Comparison of ENCODE assay signal across 1 cellular context in genomic region chr2:238101891-238102841, GRCh38.
TF ChIP-seq lines count a peak whose summit lies in the region.

No MANE protein-coding gene starts in this region.

TF ChIP-seq in H1, 55 proteins besides CTCF, POLR2A, EP300 and RAD21:
- TF ChIP-seq POU5F1 (IDR thresholded peaks at IDR 0.05; ENCODE audit: low read depth, low read length) (no peak), HDAC6 (IDR thresholded peaks at IDR 0.05; ENCODE audit: low read depth, low read length) (no peak), CHD1 (IDR thresholded peaks at IDR 0.05; ENCODE audit: low read depth, low read length) (no peak), EGR1 (IDR thresholded peaks at IDR 0.05; ENCODE audit: borderline replicate concordance, low read depth, low read length) (no peak), EZH2 (IDR thresholded peaks at IDR 0.05; ENCODE audit: low read depth, low read length, severe bottlenecking) (no peak), TEAD4 (IDR thresholded peaks at IDR 0.05; ENCODE audit: low read depth, low read length) (no peak), CTBP2 (IDR thresholded peaks at IDR 0.05; ENCODE audit: borderline replicate concordance, insufficient read depth, insufficient read length, low read length) (no peak), RXRA (IDR thresholded peaks at IDR 0.05; ENCODE audit: insufficient read depth, low read depth, low read length) (no peak), ATF2 (IDR thresholded peaks at IDR 0.05; ENCODE audit: low read length) (no peak), SIX5 (IDR thresholded peaks at IDR 0.05; ENCODE audit: low read depth, low read length) (no peak), CEBPB (IDR thresholded peaks at IDR 0.05; ENCODE audit: low read depth, low read length) (no peak), CBX8 (IDR thresholded peaks at IDR 0.05; ENCODE audit: borderline replicate concordance, low read depth, low read length) (no peak), SP2 (IDR thresholded peaks at IDR 0.05; ENCODE audit: low read length) (no peak), KDM1A (IDR thresholded peaks at IDR 0.05; ENCODE audit: borderline replicate concordance, low read length) (no peak), TCF12 (IDR thresholded peaks at IDR 0.05; ENCODE audit: low read depth, low read length) (no peak), SIRT6 (IDR thresholded peaks at IDR 0.05; ENCODE audit: low read length) (no peak), GABPA (IDR thresholded peaks at IDR 0.05; ENCODE audit: borderline replicate concordance, insufficient read depth, low read length) (no peak), SRF (IDR thresholded peaks at IDR 0.05; ENCODE audit: low read depth, low read length) (no peak)
